14 cellular contexts compared by ENCODE assay signal in the genomic region with DNA sequence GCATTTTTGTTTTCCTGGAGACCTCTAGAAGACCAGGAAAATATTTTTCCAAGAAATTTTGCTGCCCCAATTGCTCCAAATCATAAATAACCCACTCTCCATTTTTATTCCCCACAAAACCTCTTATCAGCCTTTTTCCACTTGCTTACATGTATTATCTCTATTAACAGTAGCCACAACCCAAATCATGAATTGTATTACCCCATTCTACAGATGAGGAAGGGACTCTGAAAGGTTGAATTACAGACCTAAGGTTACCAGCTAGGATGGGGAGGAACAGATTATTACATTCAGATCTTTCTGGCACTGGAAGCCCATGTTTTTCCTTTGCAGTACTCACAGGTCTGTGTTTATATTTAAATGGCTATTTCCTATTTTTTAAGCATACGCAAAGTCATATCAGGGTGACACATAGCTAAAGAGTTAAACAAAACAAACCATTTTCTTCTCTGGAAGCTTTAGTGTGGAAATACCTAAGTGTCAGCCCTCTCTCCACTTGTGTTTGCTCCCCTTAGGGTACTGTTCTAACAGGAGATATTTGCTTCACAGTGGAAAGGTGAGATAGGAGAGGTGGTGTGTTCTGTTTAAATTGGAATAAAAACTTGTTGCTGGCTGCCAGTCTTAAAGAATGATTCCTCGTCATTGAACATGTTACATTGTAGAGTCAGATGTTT. TPM values are rescaled to one million over a fixed set of nuclear protein-coding genes. Genes with fewer than 3 reads are reported as not detected.
DNase-seq lines count a peak whose midpoint lies in the region; ATAC-seq and TF ChIP-seq lines count a peak whose summit lies in the region.
"Had no signal": no experiment of that assay in that cellular context is flagged by ENCODE, and none has a peak within 500 bp of the region (broad histone marks: within the 10 kb centered on the region; RNA-seq: fewer than 3 reads in every experiment).

No MANE protein-coding gene starts in this region.

- H3K27me3 ChIP-seq in esophagus squamous epithelium, result no peaks in the 10 kb centered on the region
- no peaks in the 10 kb centered on the region for H3K27me3 ChIP-seq in vagina

- no peak overlapping the region for H3K27ac Mint-ChIP-seq in natural killer cell treated with Interleukin-12 subunit alpha and Interleukin-12 subunit beta and Interleukin-15 and Interleukin-18, amount 100 ng/mL, for 72 hours
- no peak overlapping the region for H3K27ac Mint-ChIP-seq in natural killer cell
- peak overlapping the region; percentile 82 for H3K27ac Mint-ChIP-seq in osteocyte (ENCODE audit: unreplicated experiment)

- H3K27me3 Mint-ChIP-seq in natural killer cell treated with Interleukin-12 subunit alpha and Interleukin-12 subunit beta and Interleukin-15 and Interleukin-18, amount 100 ng/mL, for 72 hours, result no peaks in the 10 kb centered on the region
- H3K27me3 Mint-ChIP-seq in natural killer cell (ENCODE audit: low read depth in 2 of 2) (no peaks in the 10 kb centered on the region), osteocyte (ENCODE audit: unreplicated experiment) (no peaks in the 10 kb centered on the region)

- H3K4me3 ChIP-seq in esophagus squamous epithelium (no peak overlapping the region), vagina (no peak overlapping the region)
- H3K4me3 ChIP-seq: lung had no signal

- DNase-seq in natural killer cell treated with Interleukin-12 subunit alpha and Interleukin-12 subunit beta and Interleukin-15 and Interleukin-18, amount 100 ng/mL, for 72 hours (ENCODE audit: low spot score), result no peak
- no peak for DNase-seq in natural killer cell
- no peak for DNase-seq in esophagus squamous epithelium (lab: John Stamatoyannopoulos, UW)
- no peak for DNase-seq in osteocyte (ENCODE audit: extremely low spot score, unreplicated experiment)
- no peak for DNase-seq in vagina (ENCODE audit: extremely low spot score in 2 of 2)
- no peak for DNase-seq in stimulated activated CD4-positive, alpha-beta T cell treated with anti-CD3 and anti-CD28 coated beads, Interleukin-12 subunit alpha, Interleukin-12 subunit beta, amount 100 ng/mL, for 4 hours
- no peak for DNase-seq in GM19240 (ENCODE audit: insufficient read length, low spot score)
- DNase-seq: NCI-H1694 treated with DMSO at 0.1 percent for 48 hours, NCI-H510A, PC-3 had no signal

- peak overlapping the region in 3 of 4 donors; percentile 32 to 63 (median 57) for H3K27ac ChIP-seq in esophagus squamous epithelium
- peak overlapping the region; percentile 3 for H3K27ac ChIP-seq in vagina
- H3K27ac ChIP-seq: parathyroid adenoma, VCaP had no signal

- H3K36me3 Mint-ChIP-seq in natural killer cell treated with Interleukin-12 subunit alpha and Interleukin-12 subunit beta and Interleukin-15 and Interleukin-18, amount 100 ng/mL, for 72 hours, result no peaks in the 10 kb centered on the region
- H3K36me3 Mint-ChIP-seq in natural killer cell, result no peaks in the 10 kb centered on the region
- H3K36me3 Mint-ChIP-seq in osteocyte (ENCODE audit: unreplicated experiment), result peaks cover 17% of the 10 kb centered on the region

- H3K4me1 Mint-ChIP-seq in natural killer cell treated with Interleukin-12 subunit alpha and Interleukin-12 subunit beta and Interleukin-15 and Interleukin-18, amount 100 ng/mL, for 72 hours (ENCODE audit: low read depth in 2 of 2), result peaks cover 17 to 30% of the 10 kb centered on the region in 2 donors
- H3K4me1 Mint-ChIP-seq in natural killer cell, result peaks cover 22 to 37% of the 10 kb centered on the region in 2 donors
- H3K4me1 Mint-ChIP-seq in osteocyte (ENCODE audit: unreplicated experiment), result peaks cover 93% of the 10 kb centered on the region

- H3K4me1 ChIP-seq in esophagus squamous epithelium, result peaks cover 3 to 86% (median 22%) of the 10 kb centered on the region in 3 donors
- peaks cover 57% of the 10 kb centered on the region for H3K4me1 ChIP-seq in vagina

- no peaks in the 10 kb centered on the region for H3K9me3 Mint-ChIP-seq in natural killer cell treated with Interleukin-12 subunit alpha and Interleukin-12 subunit beta and Interleukin-15 and Interleukin-18, amount 100 ng/mL, for 72 hours
- no peaks in the 10 kb centered on the region for H3K9me3 Mint-ChIP-seq in natural killer cell
- peaks cover 7% of the 10 kb centered on the region for H3K9me3 Mint-ChIP-seq in osteocyte (ENCODE audit: unreplicated experiment)

- no peaks in the 10 kb centered on the region for H3K9me3 ChIP-seq in esophagus squamous epithelium
- H3K9me3 ChIP-seq in vagina, result no peaks in the 10 kb centered on the region

- ATAC-seq in natural killer cell treated with Interleukin-12 subunit alpha and Interleukin-12 subunit beta and Interleukin-15 and Interleukin-18, amount 100 ng/mL, for 72 hours, result no peak
- no peak for ATAC-seq in natural killer cell
- ATAC-seq in HG02759 (IDR thresholded peaks at IDR 0.05; ENCODE audit: unreplicated experiment), result no peak

- TF ChIP-seq POLR2A in esophagus squamous epithelium (IDR thresholded peaks at IDR 0.05) (no peak), vagina (IDR thresholded peaks at IDR 0.05) (no peak)

- TF ChIP-seq CTCF in natural killer cell (IDR thresholded peaks at IDR 0.05) (no peak), esophagus squamous epithelium (IDR thresholded peaks at IDR 0.05) (no peak), osteocyte (IDR thresholded peaks at IDR 0.05) (no peak), vagina (IDR thresholded peaks at IDR 0.05) (no peak)

- H3K4me3 Mint-ChIP-seq in natural killer cell treated with Interleukin-12 subunit alpha and Interleukin-12 subunit beta and Interleukin-15 and Interleukin-18, amount 100 ng/mL, for 72 hours, result peak overlapping the region; percentile 2
- H3K4me3 Mint-ChIP-seq in natural killer cell, result no peak overlapping the region
- H3K4me3 Mint-ChIP-seq in osteocyte (ENCODE audit: unreplicated experiment), result no peak overlapping the region

- WGBS in esophagus squamous epithelium, 2 donors, result 58 to 63% methylated on average over 2 of the region's 2 CpGs

- H3K36me3 ChIP-seq in esophagus squamous epithelium (no peaks in the 10 kb centered on the region), vagina (no peaks in the 10 kb centered on the region)

- intact Hi-C loops in natural killer cell (cut with micrococcal nuclease) (no loop called here), esophagus squamous epithelium (cut with DNase I) (no loop called here), vagina (cut with DNase I) (no loop called here)

RNA-seq across cellular contexts. Expression of a gene that starts 18.7 kb away (rescaled TPM):
- 10 to 100 TPM; 19.9 to 23.6 TPM for total RNA-seq in natural killer cell treated with Interleukin-12 subunit alpha and Interleukin-12 subunit beta and Interleukin-15 and Interleukin-18, amount 100 ng/mL, for 72 hours
- 10 to 100 TPM; 23.8 to 32.7 (median 24.9) TPM for total RNA-seq in natural killer cell
- total RNA-seq in esophagus squamous epithelium, result 10 to 100 TPM; 25.1 to 76.9 (median 45.1) TPM
- 295 and 312 TPM in 2 replicates for total RNA-seq in osteocyte
- 61.6 TPM for total RNA-seq in vagina
